ENCODE assay signal across 8 cellular contexts in the genomic region with DNA sequence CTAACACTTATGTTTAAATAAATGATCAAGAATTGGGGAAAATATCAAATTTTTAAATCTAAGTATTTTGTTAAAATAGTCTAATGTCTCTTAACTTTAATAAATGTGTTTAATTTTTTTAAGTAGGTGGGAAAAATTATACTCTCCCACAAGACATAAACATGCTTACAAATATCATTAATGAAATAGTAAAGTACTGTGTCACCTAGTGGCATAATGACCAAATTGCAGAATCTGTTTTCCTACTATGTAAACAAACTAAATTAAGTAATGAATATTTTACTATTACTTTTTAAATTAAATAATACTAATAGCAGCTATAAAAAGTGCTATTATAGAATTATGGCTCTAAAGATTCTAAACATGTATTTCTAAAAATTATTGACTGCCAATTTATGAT. TPM values are rescaled to one million over a fixed set of nuclear protein-coding genes. Genes with fewer than 3 reads are reported as not detected.
DNase-seq lines count a peak whose midpoint lies in the region; ATAC-seq and TF ChIP-seq lines count a peak whose summit lies in the region.

No MANE protein-coding gene starts in this region.

- no peak overlapping the region for H3K4me3 ChIP-seq in PC-9
- no peak overlapping the region for H3K4me3 ChIP-seq in fibroblast of villous mesenchyme (ENCODE audit: low read depth, low read length)

- ATAC-seq in HG02571 (IDR thresholded peaks at IDR 0.05; ENCODE audit: unreplicated experiment) (no peak), HG03108 (IDR thresholded peaks at IDR 0.05; ENCODE audit: unreplicated experiment) (no peak)

- no peak overlapping the region for H2AFZ ChIP-seq in PC-9

- DNase-seq in PC-9 (no peak), fibroblast of villous mesenchyme (ENCODE audit: low read depth) (peak; percentile 17), iPS-NIHi7 (ENCODE audit: extremely low spot score) (no peak), substantia nigra (lab: John Stamatoyannopoulos, UW) (no peak)

- H3F3A ChIP-seq in PC-9 (ENCODE audit: insufficient read depth, low read depth), result no peaks in the 10 kb centered on the region

- H3K79me2 ChIP-seq in PC-9 (ENCODE audit: low read depth), result no peaks in the 10 kb centered on the region

- CTCF ChIA-PET in PC-9 (lab: Charles Lee), result interaction anchor here (0.6 kb wide), 1 partner anchor 293 kb away, joined by 8 read pairs; no protein-coding TSS in a partner anchor

- no peaks in the 10 kb centered on the region for H3K4me1 ChIP-seq in PC-9 (replicated peaks; ENCODE audit: insufficient read depth)

- BruUV-seq in PC-9 (replicated peaks; lab: Mats Ljungman, UMichigan), result no TSS peak

- H3K4me2 ChIP-seq in PC-9, result no peak overlapping the region

- H3K9me3 ChIP-seq in PC-9 (ENCODE audit: insufficient read depth, low read depth), result peaks cover 4% of the 10 kb centered on the region; the same call in 1 of the 2 replicates

- no peaks in the 10 kb centered on the region for H3K27me3 ChIP-seq in PC-9 (ENCODE audit: insufficient read depth, low read depth)

- no peaks in the 10 kb centered on the region for H4K20me1 ChIP-seq in PC-9 (ENCODE audit: insufficient read depth)

- intact Hi-C loops in PC-9 (cut with micrococcal nuclease; ENCODE audit: unreplicated experiment), result loop anchor here (10.0 kb wide), 1 partner anchor 511 kb away; no protein-coding TSS in a partner anchor

- peak; percentile 48 for TF ChIP-seq CTCF in 22Rv1 (IDR thresholded peaks at IDR 0.05)
- peak; percentile 34; the same call in 1 of the 3 replicates for TF ChIP-seq CTCF in GM12872 (IDR thresholded peaks at IDR 0.05; ENCODE audit: insufficient read depth, low read depth, low read length)
- TF ChIP-seq CTCF in PC-9 (conservative IDR thresholded peaks at IDR 0.05), result peak; percentile 78
- TF ChIP-seq CTCF in fibroblast of villous mesenchyme (IDR thresholded peaks at IDR 0.05; ENCODE audit: insufficient read depth, low read depth, low read length), result peak; percentile 46

- no peak overlapping the region for H3K27ac ChIP-seq in 22Rv1
- H3K27ac ChIP-seq in PC-9, result no peak overlapping the region
- no peak overlapping the region for H3K27ac ChIP-seq in substantia nigra (ENCODE audit: low read depth, low read length, poor library complexity, severe bottlenecking)

- 0 out of 2 replicates have a peak, but pooled peaks cover 5% of the 10 kb centered on the region for H3K36me3 ChIP-seq in PC-9 (ENCODE audit: low read depth)

- H3K9me2 ChIP-seq in PC-9 (ENCODE audit: insufficient read depth), result no peaks in the 10 kb centered on the region

- POLR2A ChIA-PET in PC-9 (lab: Charles Lee; ENCODE audit: unreplicated experiment), result no interaction called here

RNA-seq across cellular contexts. Expression of gene CHAC2, which starts 52.0 kb away (rescaled TPM):
- total RNA-seq in PC-9 (2021) (2.7 and 5.0 TPM in 2 replicates), fibroblast of villous mesenchyme (1.9 and 5.2 TPM in 2 replicates)
